Comparison of ENCODE assay signal across 28 cellular contexts in genomic region chr1:56825436-56825835, GRCh38. TPM values are rescaled to one million over a fixed set of nuclear protein-coding genes. Genes with fewer than 3 reads are reported as not detected.
"Had no signal": no experiment of that assay in that cellular context is flagged by ENCODE, and none has a peak within 500 bp of the region (broad histone marks: within the 10 kb centered on the region; RNA-seq: fewer than 3 reads in every experiment).

No MANE protein-coding gene starts in this region.

- DNase-seq: activated B cell treated with CpG ODN at 0.5 μM for 24 hours; activated CD4-positive, alpha-beta T cell treated with anti-CD3 and anti-CD28 coated beads for 48 hours; activated CD4-positive, alpha-beta T cell treated with anti-CD3 and anti-CD28 coated beads, Interleukin-2, amount 50 U/mL, for 1 hour; activated CD4-positive, alpha-beta T cell treated with anti-CD3 and anti-CD28 coated beads, Interleukin-2, amount 50 U/mL, for 48 hours; activated CD8-positive, alpha-beta memory T cell treated with anti-CD3 and anti-CD28 coated beads for 24 hours; activated CD8-positive, alpha-beta T cell treated with anti-CD3 and anti-CD28 coated beads for 36 hours; activated effector memory CD4-positive, alpha-beta T cell treated with Interleukin-2 at 50 U/mL for 16 hours; activated gamma-delta T cell treated with Interleukin-2 at 50 U/mL for 16 hours; activated naive CD4-positive, alpha-beta T cell treated with anti-CD3 and anti-CD28 coated beads, Interleukin-2, amount 50 U/mL, for 16 hours; activated naive CD4-positive, alpha-beta T cell treated with Interleukin-2 at 50 U/mL for 16 hours; activated T-cell treated with anti-CD3 and anti-CD28 coated beads, Interleukin-2, amount 50 U/mL, for 4 hours; amniotic stem cell; aorta; brain microvascular endothelial cell; caudate nucleus; cortex of kidney; dermis blood vessel endothelial cell; effector CD4-positive, alpha-beta T cell; effector memory CD8-positive, alpha-beta T cell; erythroblast; foreskin melanocyte; heart right ventricle; T-helper 2 cell; WERI-Rb-1 had no signal

- ATAC-seq: activated CD4-positive, CD25-positive, alpha-beta regulatory T cell treated with anti-CD3 and anti-CD28 coated beads, Interleukin-2, amount 50 U/mL, for 24 hours; activated CD8-positive, alpha-beta T cell treated with anti-CD3 and anti-CD28 coated beads for 36 hours; activated T-cell treated with anti-CD3 and anti-CD28 coated beads, Interleukin-2, amount 50 U/mL, for 4 hours; activated T-helper 17 cell treated with anti-CD3 and anti-CD28 coated beads, Interleukin-2, amount 50 U/mL, for 72 hours; effector memory CD8-positive, alpha-beta T cell; gastroesophageal sphincter; heart right ventricle had no signal

RNA-seq across cellular contexts. Expression of gene FYB2, which starts 6.2 kb away (rescaled TPM):
- polyA plus RNA-seq: fibroblast of lung had no signal

RNA-seq across cellular contexts. Expression of gene C8A, which starts 29.2 kb away (rescaled TPM):
- polyA plus RNA-seq: aorta, fibroblast of lung, heart right ventricle had no signal
